ENCODE assay signal across 11 cellular contexts in the genomic region with DNA sequence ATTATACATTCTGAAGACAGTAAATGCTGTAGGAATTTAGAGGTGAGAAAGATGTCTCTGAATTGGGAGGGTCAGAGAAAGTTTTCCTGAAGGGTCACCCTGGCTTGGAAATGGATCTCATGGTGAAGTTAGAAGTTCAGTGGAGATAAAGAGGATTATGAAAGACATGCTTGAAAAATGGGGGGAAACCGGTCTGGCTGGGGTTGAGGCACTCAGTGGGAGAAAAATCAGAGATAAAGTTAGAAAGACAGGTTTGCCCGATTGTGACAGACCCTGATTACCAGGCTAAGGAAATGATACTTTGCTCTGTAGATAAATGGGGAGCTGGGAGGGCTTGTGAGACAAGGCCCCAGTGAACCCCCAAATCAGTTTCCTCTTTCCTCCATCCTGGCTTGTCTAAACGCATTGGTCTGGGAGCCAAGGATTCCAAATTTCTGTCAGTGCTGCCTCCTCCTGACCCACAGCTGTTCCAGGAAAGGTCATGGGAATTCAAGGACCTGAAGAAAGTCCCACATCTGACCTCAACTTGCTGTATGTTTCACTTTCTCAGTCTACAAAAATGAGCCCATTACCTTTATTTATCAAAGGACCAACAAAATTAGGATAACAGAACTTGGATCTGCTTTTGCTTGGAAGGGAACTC. TPM values are rescaled to one million over a fixed set of nuclear protein-coding genes. Genes with fewer than 3 reads are reported as not detected.
A peak's percentile ranks its signal among the peaks of the same experiment; 100 is the strongest.
DNase-seq lines count a peak whose midpoint lies in the region; ATAC-seq, FAIRE-seq and TF ChIP-seq lines count a peak whose summit lies in the region.
"Had no signal": no experiment of that assay in that cellular context is flagged by ENCODE, and none has a peak within 500 bp of the region (broad histone marks: within the 10 kb centered on the region; RNA-seq: fewer than 3 reads in every experiment).

No MANE protein-coding gene starts in this region.

- H2AFZ ChIP-seq in astrocyte (ENCODE audit: low read depth, low read length): peak overlapping the region; percentile 39
- H2AFZ ChIP-seq in keratinocyte (ENCODE audit: control insufficient read depth, low read length): peak overlapping the region; percentile 73

- H3K9ac ChIP-seq in astrocyte (ENCODE audit: low read length): no peak overlapping the region
- no peak overlapping the region for H3K9ac ChIP-seq in keratinocyte (ENCODE audit: control insufficient read depth, extremely low read depth, insufficient read depth, low read length)
- H3K9ac ChIP-seq: BLaER1 had no signal

- TF ChIP-seq CTCF in astrocyte (IDR thresholded peaks at IDR 0.05; ENCODE audit: insufficient read depth, low read depth, low read length): no peak
- TF ChIP-seq CTCF in keratinocyte (optimal IDR thresholded peaks at IDR 0.05 in 1 of 3, IDR thresholded peaks at IDR 0.05 in 1 of 3, conservative IDR thresholded peaks at IDR 0.05 in 1 of 3; ENCODE audit: extremely low read depth in 1 of 3, insufficient read depth in 2 of 3, low read length in 3 of 3): no peak
- TF ChIP-seq CTCF in gastrocnemius medialis (IDR thresholded peaks at IDR 0.05 in 4 of 5, conservative IDR thresholded peaks at IDR 0.05 in 1 of 5): peak in 1 of 5 experiments; percentile 12
- TF ChIP-seq CTCF in GM13976 (IDR thresholded peaks at IDR 0.05; ENCODE audit: borderline replicate concordance, control extremely low read depth, extremely low read depth, insufficient read depth, missing control alignments): no peak

- dilution Hi-C loops in keratinocyte (cut with MboI; ENCODE audit: extremely low pct_ligation_motif_present, low sequenced_read_pairs): no loop called here

- H3K9me3 ChIP-seq in astrocyte (ENCODE audit: insufficient read depth, low read depth, low read length): no peaks in the 10 kb centered on the region
- no peaks in the 10 kb centered on the region for H3K9me3 ChIP-seq in keratinocyte (ENCODE audit: control insufficient read depth, low read depth, low read length)
- H3K9me3 ChIP-seq in gastrocnemius medialis: no peaks in the 10 kb centered on the region
- H3K9me3 ChIP-seq: BLaER1 had no signal

- no peak overlapping the region for H3K4me3 Mint-ChIP-seq in astrocyte (ENCODE audit: unreplicated experiment)
- H3K4me3 Mint-ChIP-seq: stimulated activated naive CD8-positive, alpha-beta T cell treated with anti-CD3 and anti-CD28 coated beads, Interleukin-15, amount 100 ng/mL, for 72 hours had no signal

- peaks cover 2% of the 10 kb centered on the region for H3K36me3 Mint-ChIP-seq in astrocyte (ENCODE audit: low read depth, unreplicated experiment)

- TF ChIP-seq POLR2A in gastrocnemius medialis (IDR thresholded peaks at IDR 0.05): no peak

- intact Hi-C loops in gastrocnemius medialis (cut with DNase I; ENCODE audit: low total_unique reads): loop anchor here (1.0 kb wide), 4 partner anchors 13 to 577 kb away; a partner anchor contains a TSS

- H3K4me2 ChIP-seq in astrocyte (ENCODE audit: low read length): peak overlapping the region; percentile 23
- peak overlapping the region; percentile 5 for H3K4me2 ChIP-seq in keratinocyte (ENCODE audit: control insufficient read depth, extremely low read depth, insufficient read depth, low read depth, low read length)
- H3K4me2 ChIP-seq: BLaER1 had no signal

- H3K4me1 Mint-ChIP-seq in astrocyte (ENCODE audit: low read depth, unreplicated experiment): peaks cover 36% of the 10 kb centered on the region
- H3K4me1 Mint-ChIP-seq: stimulated activated naive CD8-positive, alpha-beta T cell treated with anti-CD3 and anti-CD28 coated beads, Interleukin-15, amount 100 ng/mL, for 72 hours had no signal

- H3K4me1 ChIP-seq in astrocyte (ENCODE audit: insufficient read depth, low read length) (no peaks in the 10 kb centered on the region), keratinocyte (ENCODE audit: control insufficient read depth, extremely low read depth, insufficient read depth, low read length) (peaks cover 50% of the 10 kb centered on the region), gastrocnemius medialis (peaks cover 64 to 66% of the 10 kb centered on the region in 2 donors)
- H3K4me1 ChIP-seq: BLaER1 had no signal

- H4K20me1 ChIP-seq in astrocyte (ENCODE audit: insufficient read depth, low read length) (no peaks in the 10 kb centered on the region), keratinocyte (ENCODE audit: control insufficient read depth, extremely low read depth, insufficient read depth, low read length) (no peaks in the 10 kb centered on the region)
- H4K20me1 ChIP-seq: BLaER1 had no signal

- in situ Hi-C loops in gastrocnemius medialis (cut with MboI; ENCODE audit: low sequenced_read_pairs in 4 of 4) (loop anchor here in 1 of 4 donors (25.0 kb wide), 1 partner anchor 576 kb away; a partner anchor contains a TSS), GM13976 (cut with MboI; ENCODE audit: low sequenced_read_pairs, unreplicated experiment) (no loop called here)

- peak overlapping the region; percentile 3 for H3K27ac Mint-ChIP-seq in astrocyte (ENCODE audit: unreplicated experiment)
- H3K27ac Mint-ChIP-seq: stimulated activated naive CD8-positive, alpha-beta T cell treated with anti-CD3 and anti-CD28 coated beads, Interleukin-15, amount 100 ng/mL, for 72 hours had no signal

- FAIRE-seq in astrocyte (lab: Jason Lieb, UNC): no peak
- FAIRE-seq in keratinocyte (lab: Jason Lieb, UNC): no peak
- FAIRE-seq: GM19239, islet of Langerhans had no signal

- DNase-seq in astrocyte (ENCODE audit: low read depth): no peak
- no peak for DNase-seq in keratinocyte (ENCODE audit: low read depth, low spot score)
- DNase-seq in gastrocnemius medialis: no peak
- no peak for DNase-seq in GM13976 (ENCODE audit: low spot score)
- no peak for DNase-seq in T-helper 9 cell
- DNase-seq: PC-3; stimulated activated naive CD8-positive, alpha-beta T cell treated with anti-CD3 and anti-CD28 coated beads, Interleukin-15, amount 100 ng/mL, for 72 hours had no signal

- peaks cover 8% of the 10 kb centered on the region for H3K27me3 ChIP-seq in astrocyte (ENCODE audit: insufficient read depth, low read length)
- H3K27me3 ChIP-seq in keratinocyte (ENCODE audit: control insufficient read depth, extremely low read depth, insufficient read depth, low read length): no peaks in the 10 kb centered on the region
- H3K27me3 ChIP-seq in gastrocnemius medialis: no peaks in the 10 kb centered on the region
- H3K27me3 ChIP-seq: BLaER1 had no signal

- no peak overlapping the region for H3K27ac ChIP-seq in astrocyte (ENCODE audit: low read depth, low read length)
- no peak overlapping the region for H3K27ac ChIP-seq in keratinocyte (ENCODE audit: control insufficient read depth, insufficient read depth, low read length)
- peak overlapping the region; percentile 83 to 91 (median 86) for H3K27ac ChIP-seq in gastrocnemius medialis
- H3K27ac ChIP-seq: BLaER1 had no signal

- no peaks in the 10 kb centered on the region for H3K79me2 ChIP-seq in astrocyte (ENCODE audit: insufficient read depth, low read length)
- peaks cover 12% of the 10 kb centered on the region for H3K79me2 ChIP-seq in keratinocyte (ENCODE audit: control insufficient read depth, insufficient read depth, low read length)

- ATAC-seq in gastrocnemius medialis (peak; percentile 29 to 43), HG03469 (IDR thresholded peaks at IDR 0.05; ENCODE audit: unreplicated experiment) (no peak)
- ATAC-seq: PC-3; stimulated activated naive CD8-positive, alpha-beta T cell treated with anti-CD3 and anti-CD28 coated beads, Interleukin-15, amount 100 ng/mL, for 72 hours had no signal

- no peaks in the 10 kb centered on the region for H3K9me1 ChIP-seq in keratinocyte (ENCODE audit: control insufficient read depth, extremely low read depth, insufficient read depth, low read length)

- peaks cover 37% of the 10 kb centered on the region for H3K27me3 Mint-ChIP-seq in astrocyte (ENCODE audit: low read depth, unreplicated experiment)

- peaks cover 2% of the 10 kb centered on the region for H3K9me3 Mint-ChIP-seq in astrocyte (ENCODE audit: unreplicated experiment)
- H3K9me3 Mint-ChIP-seq: stimulated activated naive CD8-positive, alpha-beta T cell treated with anti-CD3 and anti-CD28 coated beads, Interleukin-15, amount 100 ng/mL, for 72 hours had no signal

- H3K4me3 ChIP-seq in astrocyte (ENCODE audit: insufficient read depth, low read depth, low read length) (no peak overlapping the region), keratinocyte (ENCODE audit: control insufficient read depth in 2 of 3, extremely low read depth in 1 of 3, insufficient read depth in 2 of 3, low read depth in 1 of 3, low read length in 3 of 3) (no peak overlapping the region), gastrocnemius medialis (peak overlapping the region in 3 of 4 donors; percentile 8 to 26 (median 19))
- H3K4me3 ChIP-seq: BLaER1 had no signal

- H3K36me3 ChIP-seq in astrocyte (ENCODE audit: insufficient read depth, low read length): no peaks in the 10 kb centered on the region
- H3K36me3 ChIP-seq in keratinocyte (ENCODE audit: control insufficient read depth in 2 of 2, extremely low read depth in 1 of 2, insufficient read depth in 2 of 2, low read length in 2 of 2): no peaks in the 10 kb centered on the region
- no peaks in the 10 kb centered on the region for H3K36me3 ChIP-seq in gastrocnemius medialis
- H3K36me3 ChIP-seq: BLaER1 had no signal

RNA-seq across cellular contexts. Expression of a gene that starts 3.6 kb away (rescaled TPM):
- total RNA-seq in astrocyte (0.19 TPM in 1 of 2 replicates, not detected in the other), gastrocnemius medialis (under 1 TPM in 1 of 4 donors, not detected in 3; 0.55 TPM)
- 17.4 to 36.6 TPM (median 19.0 TPM) in 3 replicates for polyA plus RNA-seq in keratinocyte
- polyA plus RNA-seq in keratinocyte (2011; ENCODE audit: low read depth): 169 TPM
- 19.3 and 22.8 TPM in 2 replicates for polyA plus RNA-seq in keratinocyte (2011; cell fraction: cytosol; rRNA removed)
- 51.6 and 58.1 TPM in 2 replicates for polyA plus RNA-seq in keratinocyte (2011; cell fraction: nucleus; rRNA removed)
- 24.5 and 513 TPM in 2 replicates for polyA plus RNA-seq in keratinocyte (2012; ENCODE audit: low replicate concordance)
- polyA minus RNA-seq in keratinocyte: 14.7 to 29.6 TPM (median 16.9 TPM) in 3 replicates
- 21.3 TPM for polyA minus RNA-seq in keratinocyte (2011; cell fraction: cytosol; rRNA and poly(A)+ RNA removed)
- 22.5 and 22.9 TPM in 2 replicates for polyA minus RNA-seq in keratinocyte (2011; cell fraction: nucleus; rRNA and poly(A)+ RNA removed)
- total RNA-seq: PC-3 had no signal

RNA-seq across cellular contexts. Expression of a gene that starts 3.9 kb away (rescaled TPM):
- total RNA-seq in astrocyte (not detected in 2 replicates), gastrocnemius medialis (not detected)
- polyA plus RNA-seq in keratinocyte: not detected in 3 replicates
- not detected for polyA plus RNA-seq in keratinocyte (2011; ENCODE audit: low read depth)
- not detected in 2 replicates for polyA plus RNA-seq in keratinocyte (2011; cell fraction: cytosol; rRNA removed)
- 0.08 and 0.13 TPM in 2 replicates for polyA plus RNA-seq in keratinocyte (2011; cell fraction: nucleus; rRNA removed)
- polyA plus RNA-seq in keratinocyte (2012; ENCODE audit: low replicate concordance): not detected in 2 replicates
- not detected in 3 replicates for polyA minus RNA-seq in keratinocyte
- not detected for polyA minus RNA-seq in keratinocyte (2011; cell fraction: cytosol; rRNA and poly(A)+ RNA removed)
- polyA minus RNA-seq in keratinocyte (2011; cell fraction: nucleus; rRNA and poly(A)+ RNA removed): not detected in 2 replicates
- total RNA-seq: PC-3 had no signal

RNA-seq across cellular contexts. Expression of a gene that starts 8.5 kb away (rescaled TPM):
- total RNA-seq in astrocyte (not detected in 2 replicates), gastrocnemius medialis (1 to 10 TPM in 2 of 4 donors, under 1 TPM in 2; 0.22 to 2.3 (median 1.1) TPM)
- polyA plus RNA-seq in keratinocyte: not detected in 3 replicates
- not detected for polyA plus RNA-seq in keratinocyte (2011; ENCODE audit: low read depth)
- polyA plus RNA-seq in keratinocyte (2011; cell fraction: cytosol; rRNA removed): not detected in 2 replicates
- polyA plus RNA-seq in keratinocyte (2011; cell fraction: nucleus; rRNA removed): not detected in 2 replicates
- polyA plus RNA-seq in keratinocyte (2012; ENCODE audit: low replicate concordance): not detected in 2 replicates
- not detected in 3 replicates for polyA minus RNA-seq in keratinocyte
- polyA minus RNA-seq in keratinocyte (2011; cell fraction: cytosol; rRNA and poly(A)+ RNA removed): not detected
- polyA minus RNA-seq in keratinocyte (2011; cell fraction: nucleus; rRNA and poly(A)+ RNA removed): not detected in 2 replicates
- total RNA-seq: PC-3 had no signal

RNA-seq across cellular contexts. Expression of a gene that starts 13.7 kb away (rescaled TPM):
- total RNA-seq in astrocyte (11.8 and 12.6 TPM in 2 replicates), gastrocnemius medialis (1,000 to 10,000 TPM in 3 of 4 donors, 100 to 1,000 TPM in 1; 759 to 2,790 (median 1,841) TPM)
- 11.1 to 15.4 TPM (median 12.5 TPM) in 3 replicates for polyA plus RNA-seq in keratinocyte
- 42.2 TPM for polyA plus RNA-seq in keratinocyte (2011; ENCODE audit: low read depth)
- polyA plus RNA-seq in keratinocyte (2011; cell fraction: cytosol; rRNA removed): 8.7 and 9.3 TPM in 2 replicates
- 19.5 and 20.5 TPM in 2 replicates for polyA plus RNA-seq in keratinocyte (2011; cell fraction: nucleus; rRNA removed)
- polyA plus RNA-seq in keratinocyte (2012; ENCODE audit: low replicate concordance): 7.2 and 87.6 TPM in 2 replicates
- polyA minus RNA-seq in keratinocyte: 6.9 to 14.5 TPM (median 11.1 TPM) in 3 replicates
- polyA minus RNA-seq in keratinocyte (2011; cell fraction: cytosol; rRNA and poly(A)+ RNA removed): 4.4 TPM
- 5.3 and 5.7 TPM in 2 replicates for polyA minus RNA-seq in keratinocyte (2011; cell fraction: nucleus; rRNA and poly(A)+ RNA removed)

RNA-seq across cellular contexts. Expression of a gene that starts 19.1 kb away (rescaled TPM):
- total RNA-seq in astrocyte: not detected in 2 replicates
- not detected in 3 replicates for polyA plus RNA-seq in keratinocyte
- 0.45 TPM for polyA plus RNA-seq in keratinocyte (2011; ENCODE audit: low read depth)
- not detected in 2 replicates for polyA plus RNA-seq in keratinocyte (2011; cell fraction: cytosol; rRNA removed)
- polyA plus RNA-seq in keratinocyte (2011; cell fraction: nucleus; rRNA removed): not detected in 2 replicates
- polyA plus RNA-seq in keratinocyte (2012; ENCODE audit: low replicate concordance): 0.63 TPM in 1 of 2 replicates, not detected in the other
- polyA minus RNA-seq in keratinocyte: not detected in 3 replicates
- polyA minus RNA-seq in keratinocyte (2011; cell fraction: cytosol; rRNA and poly(A)+ RNA removed): not detected
- not detected in 2 replicates for polyA minus RNA-seq in keratinocyte (2011; cell fraction: nucleus; rRNA and poly(A)+ RNA removed)
- not detected for total RNA-seq in gastrocnemius medialis
- total RNA-seq: PC-3 had no signal

Comparison
In these comparisons a context has a peak if more than half of its experiments do, and no peak if none do; other contexts are left out.
1. H3K27ac ChIP-seq: peak in gastrocnemius medialis (4 of 4); none in astrocyte (single experiment) and keratinocyte (single experiment).
2. H3K4me3 ChIP-seq: peak in gastrocnemius medialis (3 of 4); none in astrocyte (single experiment) and keratinocyte (0 of 3).